ENCODE assay signal across 18 cellular contexts in genomic region chr5:144202072-144202471, GRCh38. TPM values are rescaled to one million over a fixed set of nuclear protein-coding genes. Genes with fewer than 3 reads are reported as not detected.
DNase-seq lines count a peak whose midpoint lies in the region; ATAC-seq and TF ChIP-seq lines count a peak whose summit lies in the region.
"Had no signal": no experiment of that assay in that cellular context is flagged by ENCODE, and none has a peak within 500 bp of the region (broad histone marks: within the 10 kb centered on the region; RNA-seq: fewer than 3 reads in every experiment).

No MANE protein-coding gene starts in this region.

- intact Hi-C loops in psoas muscle (cut with DNase I): loop anchor here (5.0 to 10.0 kb wide), 4 partner anchors 193 to 1843 kb away; no protein-coding TSS in a partner anchor

- TF ChIP-seq CTCF in fibroblast of the aortic adventitia (IDR thresholded peaks at IDR 0.05; ENCODE audit: insufficient read depth, low read length) (no peak), psoas muscle (IDR thresholded peaks at IDR 0.05) (no peak), GM10266 (IDR thresholded peaks at IDR 0.05; ENCODE audit: control insufficient read depth, insufficient read depth, low read depth, missing control alignments) (no peak)

- DNase-seq in NCI-H2227 treated with DMSO at 0.1 percent for 48 hours (lab: John Stamatoyannopoulos, UW) (peak; percentile 31), NCI-H2227 (lab: John Stamatoyannopoulos, UW; ENCODE audit: unreplicated experiment) (no peak), NCI-H460 (ENCODE audit: extremely low read depth, low read depth) (peak; percentile 69), fibroblast of the aortic adventitia (ENCODE audit: low read depth) (peak; percentile 49), psoas muscle (no peak), 8988T (no peak), GM10266 (ENCODE audit: extremely low spot score) (no peak)
- DNase-seq: ACHN; activated naive CD8-positive, alpha-beta T cell treated with anti-CD3 and anti-CD28 coated beads for 36 hours; activated T-cell treated with anti-CD3 and anti-CD28 coated beads, Interleukin-2, amount 50 U/mL, for 1 hour; effector CD4-positive, alpha-beta T cell; NCI-H226; PC-3; stimulated activated naive CD4-positive, alpha-beta T cell; upper lobe of right lung had no signal

- no peak overlapping the region for H3K27ac ChIP-seq in psoas muscle
- H3K27ac ChIP-seq: cardiac muscle cell, skin epidermis, upper lobe of right lung had no signal

- no peaks in the 10 kb centered on the region for H3K36me3 ChIP-seq in psoas muscle (ENCODE audit: insufficient read depth in 1 of 2, low read depth in 1 of 2)
- H3K36me3 ChIP-seq: cardiac muscle cell, upper lobe of right lung had no signal

- ATAC-seq in psoas muscle (peak in 3 of 4 donors; percentile 66 to 79 (median 77)), GM21447 (IDR thresholded peaks at IDR 0.05; ENCODE audit: unreplicated experiment) (no peak)
- ATAC-seq: PC-3, upper lobe of right lung had no signal

- no peaks in the 10 kb centered on the region for H3K9me3 ChIP-seq in psoas muscle
- H3K9me3 ChIP-seq: upper lobe of right lung had no signal

- H3K27me3 ChIP-seq in psoas muscle (ENCODE audit: insufficient read depth in 3 of 3, low read length in 2 of 3): peaks cover 0 to 20% (median 10%) of the 10 kb centered on the region in 3 donors

- peaks cover 5% of the 10 kb centered on the region for H3K4me1 ChIP-seq in psoas muscle
- H3K4me1 ChIP-seq: upper lobe of right lung had no signal

- H3K4me3 ChIP-seq in fibroblast of the aortic adventitia (ENCODE audit: low read depth, low read length) (no peak overlapping the region), psoas muscle (no peak overlapping the region)
- H3K4me3 ChIP-seq: cardiac muscle cell, skin epidermis, upper lobe of right lung had no signal

- WGBS in psoas muscle, 3 donors: 15 to 18% (median 15%) methylated on average over 10 of the region's 10 CpGs

RNA-seq across cellular contexts. Expression of gene KCTD16, which starts 31.4 kb away (rescaled TPM):
- 2.0 and 2.8 TPM in 2 replicates for total RNA-seq in NCI-H460 (2014; rRNA removed; shearing (Covaris generic))
- polyA plus RNA-seq in NCI-H460 (2014; cell fraction: nucleus; rRNA removed): 2.0 and 2.2 TPM in 2 replicates
- total RNA-seq in fibroblast of the aortic adventitia (ENCODE audit: low replicate concordance): 7.4 and 12.6 TPM in 2 replicates
- under 1 TPM in 1 of 4 donors, not detected in 3; 0.04 TPM for total RNA-seq in psoas muscle
- under 1 TPM in 2 of 3 donors, not detected in 1; 0.01 TPM for polyA plus RNA-seq in psoas muscle
- total RNA-seq: PC-3 had no signal

RNA-seq across cellular contexts. Expression of gene YIPF5, which starts 31.6 kb away (rescaled TPM):
- total RNA-seq in NCI-H460 (2014; rRNA removed; shearing (Covaris generic)): 43.2 and 46.3 TPM in 2 replicates
- polyA plus RNA-seq in NCI-H460 (2014; cell fraction: nucleus; rRNA removed): 26.3 and 29.6 TPM in 2 replicates
- total RNA-seq in fibroblast of the aortic adventitia (ENCODE audit: low replicate concordance): 83.9 and 125 TPM in 2 replicates
- total RNA-seq in psoas muscle: 10 to 100 TPM; 12.7 to 21.1 (median 15.6) TPM
- 10 to 100 TPM in 2 of 3 donors, 1 to 10 TPM in 1; 6.7 to 15.6 (median 14.3) TPM for polyA plus RNA-seq in psoas muscle

Comparison
In these comparisons a context has a peak if more than half of its experiments do, and no peak if none do; other contexts are left out.
1. DNase-seq: peak in NCI-H2227 treated with DMSO at 0.1 percent for 48 hours (single experiment), NCI-H460 (single experiment) and fibroblast of the aortic adventitia (single experiment); none in NCI-H2227 (single experiment), psoas muscle (0 of 2), 8988T (single experiment) and GM10266 (single experiment).